Comparison of ENCODE assay signal across 8 cellular contexts in the genomic region with DNA sequence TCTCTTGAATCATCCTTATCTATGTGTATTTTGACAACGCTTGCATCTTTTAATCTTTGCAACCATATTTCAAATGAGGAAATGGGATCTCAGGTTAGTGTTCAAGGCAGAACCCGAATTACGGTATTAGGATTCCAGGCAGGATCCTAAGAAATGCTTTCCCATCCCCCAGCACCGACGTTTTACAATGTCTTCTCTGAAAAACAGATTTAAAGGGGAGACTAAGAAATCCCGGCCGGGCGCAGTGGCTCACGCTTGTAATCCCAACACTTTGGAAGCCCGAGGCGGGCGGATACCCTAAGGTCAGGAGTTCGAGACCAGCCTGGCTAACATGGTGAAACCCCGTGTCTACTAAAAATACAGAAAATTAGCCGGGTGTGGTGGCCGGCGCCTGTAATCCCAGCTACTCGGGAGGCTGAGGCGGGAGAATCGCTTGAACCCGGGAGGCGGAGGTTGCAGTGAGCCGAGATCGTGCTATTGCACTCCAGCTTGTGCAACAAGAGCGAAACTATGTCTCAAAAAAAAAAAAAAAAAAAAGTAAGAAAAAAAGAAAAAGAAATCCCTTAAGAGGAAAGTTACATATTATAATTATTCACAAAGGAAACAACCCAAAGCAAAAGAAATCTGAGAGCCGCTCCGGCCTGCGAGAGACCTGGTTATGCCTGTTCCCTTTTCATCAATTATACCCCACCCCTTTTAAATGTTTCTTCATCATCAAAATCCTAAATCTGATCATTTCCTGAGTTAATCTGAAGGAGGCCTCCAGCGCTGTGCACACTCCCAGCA. TPM values are rescaled to one million over a fixed set of nuclear protein-coding genes. Genes with fewer than 3 reads are reported as not detected.
A peak's percentile ranks its signal among the peaks of the same experiment; 100 is the strongest.
DNase-seq lines count a peak whose midpoint lies in the region; TF ChIP-seq lines count a peak whose summit lies in the region.

No MANE protein-coding gene starts in this region.

- DNase-seq in GM03348 (ENCODE audit: low spot score) (peak; percentile 50), HL-60 (ENCODE audit: low read depth in 1 of 2, low spot score in 1 of 2) (no peak), cerebellum (ENCODE audit: low spot score) (peak; percentile 3), KG1 (lab: John Stamatoyannopoulos, UW) (no peak), 8988T (no peak), dermis blood vessel endothelial cell (no peak)
- DNase-seq in NK-92 treated with Interleukin-12 subunit alpha and Interleukin-12 subunit beta, amount 100 ng/mL, for 24 hours (lab: John Stamatoyannopoulos, UW), result no peak

- H3K9me3 ChIP-seq in mucosa of rectum (ENCODE audit: control insufficient read depth in 2 of 2, low read length in 2 of 2), result no peaks in the 10 kb centered on the region

- H3K4me1 ChIP-seq in mucosa of rectum (ENCODE audit: control insufficient read depth in 2 of 2, insufficient read depth in 2 of 2, low read length in 2 of 2), result peaks cover 15 to 29% of the 10 kb centered on the region in 2 donors

- no peaks in the 10 kb centered on the region for H3K27me3 ChIP-seq in HL-60 (ENCODE audit: insufficient read depth, poor library complexity, severe bottlenecking)
- no peaks in the 10 kb centered on the region for H3K27me3 ChIP-seq in mucosa of rectum (ENCODE audit: control insufficient read depth in 2 of 2, insufficient read depth in 2 of 2, low read length in 2 of 2)

- no peak for TF ChIP-seq CTCF in HL-60 (IDR thresholded peaks at IDR 0.05; ENCODE audit: insufficient read depth, low read length)

- H3K36me3 ChIP-seq in mucosa of rectum (ENCODE audit: control insufficient read depth in 2 of 2, insufficient read depth in 2 of 2, low read length in 2 of 2), result no peaks in the 10 kb centered on the region

- H3K4me3 ChIP-seq in HL-60 (replicated peaks; ENCODE audit: insufficient read depth, low read length) (peak overlapping the region; percentile 87), mucosa of rectum (ENCODE audit: low read length in 2 of 2) (peak overlapping the region; percentile 98)

- H3K9ac ChIP-seq in mucosa of rectum (ENCODE audit: low read depth in 1 of 2, low read length in 2 of 2), result peak overlapping the region; percentile 87 to 97

- H3K27ac ChIP-seq in HL-60 (replicated peaks) (peak overlapping the region; percentile 87), mucosa of rectum (ENCODE audit: low read depth in 2 of 2, low read length in 2 of 2) (peak overlapping the region; percentile 93)

RNA-seq across cellular contexts. Expression of a gene that starts 0.8 kb away (rescaled TPM):
- total RNA-seq in cerebellum, result 18.6 TPM
- 12.4 and 12.8 TPM in 2 replicates for total RNA-seq in dermis blood vessel endothelial cell

Comparison
In these comparisons a context has a peak if more than half of its experiments do, and no peak if none do; other contexts are left out.
1. DNase-seq: peak in GM03348 (single experiment) and cerebellum (single experiment); none in HL-60 (0 of 2), NK-92 treated with Interleukin-12 subunit alpha and Interleukin-12 subunit beta, amount 100 ng/mL, for 24 hours (single experiment), KG1 (single experiment), 8988T (single experiment) and dermis blood vessel endothelial cell (single experiment).